ENCODE assay signal across 2 cellular contexts in the genomic region with DNA sequence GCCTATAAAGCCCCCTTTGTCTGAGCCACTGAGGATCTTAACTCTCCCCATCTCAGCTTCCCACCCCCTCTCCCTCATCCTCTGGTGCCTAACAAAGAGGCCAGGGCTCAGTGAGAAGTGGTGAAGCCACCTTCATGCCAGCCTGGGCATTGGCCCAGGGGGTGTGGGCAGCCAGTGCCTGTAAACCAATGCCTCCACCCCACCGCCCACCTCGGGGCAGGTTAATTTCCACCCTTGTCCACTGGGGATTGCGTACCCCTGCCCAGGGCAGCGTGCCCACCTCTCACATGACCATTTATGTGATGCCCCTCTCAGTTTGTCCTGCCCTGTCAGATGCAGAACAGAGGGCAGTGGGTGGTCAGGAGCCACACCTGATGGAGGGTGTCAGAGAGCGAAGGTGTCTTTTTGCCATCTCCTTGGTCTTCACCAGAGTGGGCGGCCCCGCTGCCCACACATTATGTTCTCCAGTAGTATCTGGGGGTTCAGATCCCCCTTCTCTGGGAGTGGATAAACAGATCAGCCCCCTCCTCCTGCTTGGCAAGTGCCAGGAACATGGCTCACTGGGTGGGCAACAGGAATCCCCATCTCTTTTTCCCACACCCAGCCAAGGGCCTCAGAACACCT.
TF ChIP-seq lines count a peak whose summit lies in the region.

No MANE protein-coding gene starts in this region.

TF ChIP-seq in HEK293, 187 proteins besides CTCF, POLR2A, EP300 and RAD21 (continued from another document):
- TF ChIP-seq, protein P1, sequence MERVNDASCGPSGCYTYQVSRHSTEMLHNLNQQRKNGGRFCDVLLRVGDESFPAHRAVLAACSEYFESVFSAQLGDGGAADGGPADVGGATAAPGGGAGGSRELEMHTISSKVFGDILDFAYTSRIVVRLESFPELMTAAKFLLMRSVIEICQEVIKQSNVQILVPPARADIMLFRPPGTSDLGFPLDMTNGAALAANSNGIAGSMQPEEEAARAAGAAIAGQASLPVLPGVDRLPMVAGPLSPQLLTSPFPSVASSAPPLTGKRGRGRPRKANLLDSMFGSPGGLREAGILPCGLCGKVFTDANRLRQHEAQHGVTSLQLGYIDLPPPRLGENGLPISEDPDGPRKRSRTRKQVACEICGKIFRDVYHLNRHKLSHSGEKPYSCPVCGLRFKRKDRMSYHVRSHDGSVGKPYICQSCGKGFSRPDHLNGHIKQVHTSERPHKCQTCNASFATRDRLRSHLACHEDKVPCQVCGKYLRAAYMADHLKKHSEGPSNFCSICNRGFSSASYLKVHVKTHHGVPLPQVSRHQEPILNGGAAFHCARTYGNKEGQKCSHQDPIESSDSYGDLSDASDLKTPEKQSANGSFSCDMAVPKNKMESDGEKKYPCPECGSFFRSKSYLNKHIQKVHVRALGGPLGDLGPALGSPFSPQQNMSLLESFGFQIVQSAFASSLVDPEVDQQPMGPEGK (tag by site-specific recombination; IDR thresholded peaks at IDR 0.05): no peak
- TF ChIP-seq ZNF121 (tag by site-specific recombination; IDR thresholded peaks at IDR 0.05) (no peak), EGR2 (tag by site-specific recombination; IDR thresholded peaks at IDR 0.05; ENCODE audit: low read depth) (peak; percentile 66), ZNF292 (tag by site-specific recombination; IDR thresholded peaks at IDR 0.05; ENCODE audit: borderline replicate concordance, low read depth) (no peak), MYNN (tag by site-specific recombination; IDR thresholded peaks at IDR 0.05; ENCODE audit: borderline replicate concordance) (no peak), ZNF169 (tag by site-specific recombination; IDR thresholded peaks at IDR 0.05) (no peak), KLF7 (tag by site-specific recombination; IDR thresholded peaks at IDR 0.05; ENCODE audit: borderline replicate concordance) (no peak), ZBTB8A (tag by site-specific recombination; IDR thresholded peaks at IDR 0.05) (peak; percentile 0; the same call in 1 of the 2 replicates), SP2 (tag by site-specific recombination; IDR thresholded peaks at IDR 0.05) (no peak), ZNF677 (tag by site-specific recombination; IDR thresholded peaks at IDR 0.05) (no peak)
- TF ChIP-seq, protein P2, sequence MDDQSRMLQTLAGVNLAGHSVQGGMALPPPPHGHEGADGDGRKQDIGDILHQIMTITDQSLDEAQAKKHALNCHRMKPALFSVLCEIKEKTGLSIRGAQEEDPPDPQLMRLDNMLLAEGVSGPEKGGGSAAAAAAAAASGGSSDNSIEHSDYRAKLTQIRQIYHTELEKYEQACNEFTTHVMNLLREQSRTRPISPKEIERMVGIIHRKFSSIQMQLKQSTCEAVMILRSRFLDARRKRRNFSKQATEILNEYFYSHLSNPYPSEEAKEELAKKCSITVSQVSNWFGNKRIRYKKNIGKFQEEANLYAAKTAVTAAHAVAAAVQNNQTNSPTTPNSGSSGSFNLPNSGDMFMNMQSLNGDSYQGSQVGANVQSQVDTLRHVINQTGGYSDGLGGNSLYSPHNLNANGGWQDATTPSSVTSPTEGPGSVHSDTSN (CRISPR knock-in tag; IDR thresholded peaks at IDR 0.05): no peak
- TF ChIP-seq, protein P3, sequence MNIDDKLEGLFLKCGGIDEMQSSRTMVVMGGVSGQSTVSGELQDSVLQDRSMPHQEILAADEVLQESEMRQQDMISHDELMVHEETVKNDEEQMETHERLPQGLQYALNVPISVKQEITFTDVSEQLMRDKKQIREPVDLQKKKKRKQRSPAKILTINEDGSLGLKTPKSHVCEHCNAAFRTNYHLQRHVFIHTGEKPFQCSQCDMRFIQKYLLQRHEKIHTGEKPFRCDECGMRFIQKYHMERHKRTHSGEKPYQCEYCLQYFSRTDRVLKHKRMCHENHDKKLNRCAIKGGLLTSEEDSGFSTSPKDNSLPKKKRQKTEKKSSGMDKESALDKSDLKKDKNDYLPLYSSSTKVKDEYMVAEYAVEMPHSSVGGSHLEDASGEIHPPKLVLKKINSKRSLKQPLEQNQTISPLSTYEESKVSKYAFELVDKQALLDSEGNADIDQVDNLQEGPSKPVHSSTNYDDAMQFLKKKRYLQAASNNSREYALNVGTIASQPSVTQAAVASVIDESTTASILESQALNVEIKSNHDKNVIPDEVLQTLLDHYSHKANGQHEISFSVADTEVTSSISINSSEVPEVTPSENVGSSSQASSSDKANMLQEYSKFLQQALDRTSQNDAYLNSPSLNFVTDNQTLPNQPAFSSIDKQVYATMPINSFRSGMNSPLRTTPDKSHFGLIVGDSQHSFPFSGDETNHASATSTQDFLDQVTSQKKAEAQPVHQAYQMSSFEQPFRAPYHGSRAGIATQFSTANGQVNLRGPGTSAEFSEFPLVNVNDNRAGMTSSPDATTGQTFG (tag by site-specific recombination; IDR thresholded peaks at IDR 0.05; ENCODE audit: borderline replicate concordance): no peak
- TF ChIP-seq, protein P4, sequence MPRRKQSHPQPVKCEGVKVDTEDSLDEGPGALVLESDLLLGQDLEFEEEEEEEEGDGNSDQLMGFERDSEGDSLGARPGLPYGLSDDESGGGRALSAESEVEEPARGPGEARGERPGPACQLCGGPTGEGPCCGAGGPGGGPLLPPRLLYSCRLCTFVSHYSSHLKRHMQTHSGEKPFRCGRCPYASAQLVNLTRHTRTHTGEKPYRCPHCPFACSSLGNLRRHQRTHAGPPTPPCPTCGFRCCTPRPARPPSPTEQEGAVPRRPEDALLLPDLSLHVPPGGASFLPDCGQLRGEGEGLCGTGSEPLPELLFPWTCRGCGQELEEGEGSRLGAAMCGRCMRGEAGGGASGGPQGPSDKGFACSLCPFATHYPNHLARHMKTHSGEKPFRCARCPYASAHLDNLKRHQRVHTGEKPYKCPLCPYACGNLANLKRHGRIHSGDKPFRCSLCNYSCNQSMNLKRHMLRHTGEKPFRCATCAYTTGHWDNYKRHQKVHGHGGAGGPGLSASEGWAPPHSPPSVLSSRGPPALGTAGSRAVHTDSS (tag by site-specific recombination; IDR thresholded peaks at IDR 0.05): no peak

TF ChIP-seq in neural cell, 6 proteins besides CTCF, POLR2A, EP300 and RAD21 (continued from another document):
- TF ChIP-seq, protein P5, sequence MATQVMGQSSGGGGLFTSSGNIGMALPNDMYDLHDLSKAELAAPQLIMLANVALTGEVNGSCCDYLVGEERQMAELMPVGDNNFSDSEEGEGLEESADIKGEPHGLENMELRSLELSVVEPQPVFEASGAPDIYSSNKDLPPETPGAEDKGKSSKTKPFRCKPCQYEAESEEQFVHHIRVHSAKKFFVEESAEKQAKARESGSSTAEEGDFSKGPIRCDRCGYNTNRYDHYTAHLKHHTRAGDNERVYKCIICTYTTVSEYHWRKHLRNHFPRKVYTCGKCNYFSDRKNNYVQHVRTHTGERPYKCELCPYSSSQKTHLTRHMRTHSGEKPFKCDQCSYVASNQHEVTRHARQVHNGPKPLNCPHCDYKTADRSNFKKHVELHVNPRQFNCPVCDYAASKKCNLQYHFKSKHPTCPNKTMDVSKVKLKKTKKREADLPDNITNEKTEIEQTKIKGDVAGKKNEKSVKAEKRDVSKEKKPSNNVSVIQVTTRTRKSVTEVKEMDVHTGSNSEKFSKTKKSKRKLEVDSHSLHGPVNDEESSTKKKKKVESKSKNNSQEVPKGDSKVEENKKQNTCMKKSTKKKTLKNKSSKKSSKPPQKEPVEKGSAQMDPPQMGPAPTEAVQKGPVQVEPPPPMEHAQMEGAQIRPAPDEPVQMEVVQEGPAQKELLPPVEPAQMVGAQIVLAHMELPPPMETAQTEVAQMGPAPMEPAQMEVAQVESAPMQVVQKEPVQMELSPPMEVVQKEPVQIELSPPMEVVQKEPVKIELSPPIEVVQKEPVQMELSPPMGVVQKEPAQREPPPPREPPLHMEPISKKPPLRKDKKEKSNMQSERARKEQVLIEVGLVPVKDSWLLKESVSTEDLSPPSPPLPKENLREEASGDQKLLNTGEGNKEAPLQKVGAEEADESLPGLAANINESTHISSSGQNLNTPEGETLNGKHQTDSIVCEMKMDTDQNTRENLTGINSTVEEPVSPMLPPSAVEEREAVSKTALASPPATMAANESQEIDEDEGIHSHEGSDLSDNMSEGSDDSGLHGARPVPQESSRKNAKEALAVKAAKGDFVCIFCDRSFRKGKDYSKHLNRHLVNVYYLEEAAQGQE (IDR thresholded peaks at IDR 0.05; ENCODE audit: borderline replicate concordance): no peak
- TF ChIP-seq POLR2AphosphoS5 (IDR thresholded peaks at IDR 0.05): no peak
- TF ChIP-seq SMC3 (conservative IDR thresholded peaks at IDR 0.05; ENCODE audit: poor library complexity): no peak
- no peak for TF ChIP-seq MXI1 (conservative IDR thresholded peaks at IDR 0.05; ENCODE audit: poor library complexity, severe bottlenecking)
- no peak for TF ChIP-seq EZH2 (IDR thresholded peaks at IDR 0.05; ENCODE audit: borderline replicate concordance, insufficient read depth, low read length, poor library complexity, severe bottlenecking)
TF ChIP-seq in neural cell: peak in this region for 0.
